8 cellular contexts compared by ENCODE assay signal in the genomic region with DNA sequence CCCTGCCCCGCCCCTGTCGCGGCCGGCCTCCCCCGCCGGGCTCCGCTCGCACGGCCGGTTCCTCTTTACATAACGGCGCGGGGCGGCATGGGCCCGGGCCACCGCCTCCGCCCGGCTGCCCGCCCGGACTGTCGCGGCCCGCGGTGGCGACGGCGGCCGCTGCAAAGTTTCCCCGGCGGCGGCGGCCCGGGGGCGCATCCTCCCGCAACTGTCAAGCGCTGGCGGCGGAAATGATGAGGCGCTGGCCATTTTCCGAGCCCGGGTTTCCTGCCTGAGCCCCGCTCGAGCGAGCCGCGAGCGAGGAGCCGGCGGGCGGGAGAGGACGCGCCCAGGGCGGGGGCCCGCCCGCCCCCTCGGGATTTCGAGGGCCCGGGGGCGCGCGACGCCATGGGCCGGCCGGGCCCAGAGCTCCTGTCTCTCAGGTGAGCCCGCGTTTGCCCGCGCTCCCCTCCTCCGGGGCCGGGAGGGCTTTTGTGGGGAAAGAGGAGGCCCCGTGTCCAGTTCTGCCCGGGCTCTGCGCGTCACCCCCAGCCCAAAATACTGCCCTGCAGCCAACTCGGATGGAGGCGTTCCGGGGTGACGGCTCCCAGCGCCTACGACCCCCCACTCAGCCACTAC. TPM values are rescaled to one million over a fixed set of nuclear protein-coding genes. Genes with fewer than 3 reads are reported as not detected.
DNase-seq lines count a peak whose midpoint lies in the region; ATAC-seq and TF ChIP-seq lines count a peak whose summit lies in the region.

Gene SH2B3, plus strand, starts transcription at position 68 of the 618 bp plus-strand sequence. CDS start 12,223 bp downstream, outside the sequence.

- POLR2A ChIA-PET in activated B cell treated with CpG ODN at 0.5 μM for 24 hours (lab: Charles Lee): interaction anchor here (1.3 to 11.0 kb wide), 3 partner anchors 9 to 38 kb away, joined by 4 to 136 read pairs (median 59); no protein-coding TSS in a partner anchor

- no peak for TF ChIP-seq POLR2A in transverse colon (IDR thresholded peaks at IDR 0.05)

- TF ChIP-seq CTCF in activated B cell treated with CpG ODN at 0.5 μM for 24 hours (IDR thresholded peaks at IDR 0.05) (no peak), transverse colon (IDR thresholded peaks at IDR 0.05) (no peak)

- H3K9me3 ChIP-seq in muscle layer of colon (ENCODE audit: low read length) (no peaks in the 10 kb centered on the region), transverse colon (no peaks in the 10 kb centered on the region)

- peak within 1 kb of the TSS; percentile 68 for H3K9ac ChIP-seq in muscle layer of colon (ENCODE audit: low read length)

- H3K4me3 ChIP-seq in muscle layer of colon (ENCODE audit: low read depth in 1 of 2, low read length in 2 of 2) (peak within 1 kb of the TSS; percentile 76 to 91), transverse colon (peak within 1 kb of the TSS; percentile 90 to 97 (median 93))

- peaks cover 66% of the 10 kb centered on the region for H3K4me1 Mint-ChIP-seq in activated B cell treated with CpG ODN at 0.5 μM for 24 hours

- H3K27me3 ChIP-seq in muscle layer of colon (ENCODE audit: control insufficient read depth in 1 of 2, insufficient read depth in 2 of 2, low read length in 2 of 2): no peaks in the 10 kb centered on the region
- H3K27me3 ChIP-seq in transverse colon: no peaks in the 10 kb centered on the region

- ATAC-seq in HG03432 (IDR thresholded peaks at IDR 0.05; ENCODE audit: unreplicated experiment) (peak; percentile 12), activated B cell treated with CpG ODN at 0.5 μM for 24 hours (ENCODE audit: low read depth) (peak; percentile 4), HG03095 (IDR thresholded peaks at IDR 0.05; ENCODE audit: unreplicated experiment) (no peak)

- peaks cover 12% of the 10 kb centered on the region for H3K4me1 ChIP-seq in muscle layer of colon (ENCODE audit: insufficient read depth, low read length)
- H3K4me1 ChIP-seq in transverse colon: peaks cover 35 to 74% (median 47%) of the 10 kb centered on the region in 4 donors

- CTCF ChIA-PET in activated B cell treated with CpG ODN at 0.5 μM for 24 hours (lab: Charles Lee): interaction anchor here (1.8 to 14.5 kb wide), 3 partner anchors 29 to 48 kb away, joined by 7 to 522 read pairs (median 42); no protein-coding TSS in a partner anchor

- DNase-seq in activated CD4-positive, CD25-positive, alpha-beta regulatory T cell (lab: John Stamatoyannopoulos, UW): peak; percentile 65 to 79 (median 74)
- no peak for DNase-seq in activated CD4-positive, CD25-positive, alpha-beta regulatory T cell treated with anti-CD3 and anti-CD28 coated beads, Interleukin-2, amount 50 U/mL, for 72 hours
- DNase-seq in activated B cell treated with CpG ODN at 0.5 μM for 24 hours (no peak), transverse colon (no peak)
- DNase-seq in effector CD8-positive, alpha-beta T cell (lab: John Stamatoyannopoulos, UW): peak; percentile 75

- TF ChIP-seq EP300 in transverse colon (IDR thresholded peaks at IDR 0.05; ENCODE audit: low read depth): no peak

- in situ Hi-C loops in transverse colon (cut with MboI; ENCODE audit: low pct_ligation_motif_present in 1 of 4, low pct_unique_long_range_greater_than_20kb in 1 of 4, low sequenced_read_pairs in 3 of 4): no loop called here

- H3K27me3 Mint-ChIP-seq in activated B cell treated with CpG ODN at 0.5 μM for 24 hours: no peaks in the 10 kb centered on the region

- H3K9me3 Mint-ChIP-seq in activated B cell treated with CpG ODN at 0.5 μM for 24 hours: no peaks in the 10 kb centered on the region

- peak within 1 kb of the TSS; percentile 95 for H3K4me3 Mint-ChIP-seq in activated B cell treated with CpG ODN at 0.5 μM for 24 hours

- H3K36me3 ChIP-seq in muscle layer of colon (ENCODE audit: insufficient read depth, low read length): no peaks in the 10 kb centered on the region
- no peaks in the 10 kb centered on the region for H3K36me3 ChIP-seq in transverse colon

- H3K27ac Mint-ChIP-seq in activated B cell treated with CpG ODN at 0.5 μM for 24 hours: peak within 1 kb of the TSS; percentile 97

- peak within 1 kb of the TSS; percentile 53 for H3K27ac ChIP-seq in muscle layer of colon (ENCODE audit: low read depth, low read length)
- peak within 1 kb of the TSS; percentile 88 to 93 (median 90) for H3K27ac ChIP-seq in transverse colon

- WGBS in transverse colon (ENCODE audit: low coverage in 1 of 2), 2 donors: 1% methylated on average over 46 of the region's 80 CpGs; no CpG with 5 or more reads in 1 of the 2 donors

- peaks cover 4% of the 10 kb centered on the region for H3K36me3 Mint-ChIP-seq in activated B cell treated with CpG ODN at 0.5 μM for 24 hours (ENCODE audit: low read depth)

- intact Hi-C loops in activated B cell treated with CpG ODN at 0.5 μM for 24 hours (cut with micrococcal nuclease): loop anchor here (1.0 to 10.0 kb wide), 5 partner anchors 24 to 1411 kb away; partner anchors contain the start of genes ANKRD13A, ATXN2, GIT2 and PHETA1
- intact Hi-C loops in transverse colon (cut with DNase I; ENCODE audit: low total_unique reads): loop anchor here (5.0 kb wide), 1 partner anchor 36 kb away; no protein-coding TSS in a partner anchor

RNA-seq across cellular contexts. Expression of gene SH2B3, which starts in this region (rescaled TPM):
- total RNA-seq in activated B cell treated with CpG ODN at 0.5 μM for 24 hours (46.7 and 50.7 TPM in 2 replicates), transverse colon (10 to 100 TPM; 22.3 to 99.1 (median 43.6) TPM)

Comparison
In these comparisons a context has a peak if more than half of its experiments do, and no peak if none do; other contexts are left out.
1. DNase-seq: peak in activated CD4-positive, CD25-positive, alpha-beta regulatory T cell (4 of 4) and effector CD8-positive, alpha-beta T cell (single experiment); none in activated CD4-positive, CD25-positive, alpha-beta regulatory T cell treated with anti-CD3 and anti-CD28 coated beads, Interleukin-2, amount 50 U/mL, for 72 hours (single experiment), activated B cell treated with CpG ODN at 0.5 μM for 24 hours (single experiment) and transverse colon (single experiment).